Comparison of ENCODE assay signal across 13 cellular contexts in the genomic region with DNA sequence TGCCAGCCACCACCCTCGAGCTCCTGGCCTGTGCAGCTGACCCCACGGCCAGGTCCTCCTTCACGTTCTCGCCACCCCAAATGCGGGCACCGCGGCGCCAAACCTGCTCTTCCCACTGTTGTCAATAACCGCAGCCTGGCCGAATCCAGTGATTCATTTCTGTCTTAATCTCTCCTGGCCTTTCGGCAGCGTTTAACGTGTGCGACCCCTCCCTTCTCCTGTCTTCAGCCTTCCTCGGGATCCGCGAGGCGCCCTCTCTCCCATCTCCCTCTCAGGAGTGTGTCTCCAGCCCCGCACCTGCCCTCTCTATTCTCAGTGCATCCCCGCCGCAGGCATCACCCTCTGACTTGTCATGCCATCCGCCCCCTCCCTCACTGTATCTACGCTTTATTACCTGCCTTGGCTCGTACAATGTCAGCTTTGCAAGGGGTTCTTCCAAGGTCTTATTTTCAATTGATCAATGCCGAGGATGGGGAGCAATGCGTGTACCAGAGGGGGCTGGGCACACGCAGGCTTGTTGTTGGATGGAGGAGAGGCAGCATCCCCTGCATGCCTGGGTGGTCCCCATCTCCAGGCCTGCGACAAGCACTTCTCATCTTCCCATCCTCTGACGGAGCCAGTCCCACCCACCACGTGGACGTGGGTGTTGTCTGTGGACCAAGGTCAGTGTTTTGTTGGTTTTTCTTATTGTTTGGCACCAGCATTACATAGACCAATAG.
DNase-seq lines count a peak whose midpoint lies in the region; ATAC-seq and TF ChIP-seq lines count a peak whose summit lies in the region.
"Had no signal": no experiment of that assay in that cellular context is flagged by ENCODE, and none has a peak within 500 bp of the region (broad histone marks: within the 10 kb centered on the region; RNA-seq: fewer than 3 reads in every experiment).

No MANE protein-coding gene starts in this region.

- H3K27me3 ChIP-seq in left ventricle myocardium inferior (ENCODE audit: low read depth) = peaks cover 47% of the 10 kb centered on the region
- no peaks in the 10 kb centered on the region for H3K27me3 ChIP-seq in tibial nerve

- no peak for TF ChIP-seq EP300 in tibial nerve (IDR thresholded peaks at IDR 0.05)

- intact Hi-C loops in Right ventricle myocardium inferior (cut with DNase I) = no loop called here
- intact Hi-C loops in left ventricle myocardium inferior (cut with micrococcal nuclease) = no loop called here

- no peaks in the 10 kb centered on the region for H3K9me3 ChIP-seq in left ventricle myocardium inferior (replicated peaks)
- no peaks in the 10 kb centered on the region for H3K9me3 ChIP-seq in mesodermal cell (ENCODE audit: control insufficient read depth, low read length)
- H3K9me3 ChIP-seq in tibial nerve = no peaks in the 10 kb centered on the region

- TF ChIP-seq CTCF in left ventricle myocardium inferior (IDR thresholded peaks at IDR 0.05; ENCODE audit: borderline replicate concordance) = no peak
- no peak for TF ChIP-seq CTCF in coronary artery (IDR thresholded peaks at IDR 0.05)
- no peak for TF ChIP-seq CTCF in tibial nerve (IDR thresholded peaks at IDR 0.05)

- H3K4me3 ChIP-seq in left ventricle myocardium inferior (no peak overlapping the region), coronary artery (peak overlapping the region; percentile 60), mesodermal cell (ENCODE audit: extremely low read depth, insufficient read depth, low read length, poor library complexity, severe bottlenecking) (no peak overlapping the region), tibial nerve (peak overlapping the region in 1 of 4 donors; percentile 18)
- H3K4me3 ChIP-seq: K562 had no signal

- H3K4me1 ChIP-seq in left ventricle myocardium inferior (peaks cover 16% of the 10 kb centered on the region), mesodermal cell (ENCODE audit: control insufficient read depth, insufficient read depth, low read length, poor library complexity, severe bottlenecking) (peaks cover 17% of the 10 kb centered on the region), tibial nerve (peaks cover 0 to 39% (median 8%) of the 10 kb centered on the region in 4 donors)

- DNase-seq in Right ventricle myocardium inferior (ENCODE audit: missing footprints) (peak; percentile 53), left ventricle myocardium inferior (no peak), coronary artery (ENCODE audit: low spot score) (peak; percentile 94), tibial nerve (ENCODE audit: low spot score in 2 of 2) (no peak), middle frontal gyrus (ENCODE audit: extremely low spot score, low spot score) (no peak), iPS-NIHi7 (ENCODE audit: extremely low spot score) (no peak)
- DNase-seq in stimulated activated naive CD4-positive, alpha-beta T cell (lab: John Stamatoyannopoulos, UW) = no peak
- DNase-seq: effector CD8-positive, alpha-beta T cell; NCI-H146; stimulated activated CD4-positive, alpha-beta T cell treated with anti-CD3 and anti-CD28 coated beads, Interleukin-4, amount 100 ng/mL, for 4 hours; WERI-Rb-1 had no signal

- 94 to 95% methylated on average over 21 to 27 of the region's 31 CpGs for WGBS in mesodermal cell (ENCODE audit: insufficient coverage in 2 of 2), 2 experiments
- WGBS in tibial nerve, 2 donors = 81 to 83% methylated on average over 31 of the region's 31 CpGs

- no peak for TF ChIP-seq POLR2A in tibial nerve (IDR thresholded peaks at IDR 0.05)

- H3K27ac ChIP-seq in left ventricle myocardium inferior (replicated peaks) (no peak overlapping the region), coronary artery (peak overlapping the region; percentile 88 to 94), mesodermal cell (ENCODE audit: low read depth, low read length, severe bottlenecking) (peak overlapping the region; percentile 45), tibial nerve (peak overlapping the region; percentile 13 to 83 (median 52))
- H3K27ac ChIP-seq: WERI-Rb-1 had no signal

- H3K36me3 ChIP-seq in left ventricle myocardium inferior (no peaks in the 10 kb centered on the region), mesodermal cell (ENCODE audit: control insufficient read depth, insufficient read depth, low read length) (no peaks in the 10 kb centered on the region), tibial nerve (no peaks in the 10 kb centered on the region)
- H3K36me3 ChIP-seq: WERI-Rb-1 had no signal

- no peak for ATAC-seq in Right ventricle myocardium inferior
- ATAC-seq: K562 had no signal

Comparison
In these comparisons a context has a peak if more than half of its experiments do, and no peak if none do; other contexts are left out.
1. DNase-seq: peak in Right ventricle myocardium inferior (single experiment) and coronary artery (single experiment); none in left ventricle myocardium inferior (single experiment), tibial nerve (0 of 2), stimulated activated naive CD4-positive, alpha-beta T cell (0 of 6), middle frontal gyrus (single experiment) and iPS-NIHi7 (single experiment).